ENCODE assay signal across 35 cellular contexts in genomic region chr11:27541790-27542189, GRCh38.
"Had no signal": no experiment of that assay in that cellular context is flagged by ENCODE, and none has a peak within 500 bp of the region (broad histone marks: within the 10 kb centered on the region; RNA-seq: fewer than 3 reads in every experiment).

No MANE protein-coding gene starts in this region.

- H3K9me3 Mint-ChIP-seq: activated B cell treated with CpG ODN at 0.5 μM for 24 hours; activated CD4-positive, alpha-beta memory T cell treated with anti-CD3 and anti-CD28 coated beads for 36 hours; activated CD8-positive, alpha-beta T cell treated with anti-CD3 and anti-CD28 coated beads for 36 hours; activated naive CD4-positive, alpha-beta T cell treated with anti-CD3 and anti-CD28 coated beads for 36 hours; activated naive CD4-positive, alpha-beta T cell treated with anti-CD3 and anti-CD28 coated beads, Interleukin-2, amount 50 U/mL, for 72 hours; activated T-cell treated with anti-CD3 and anti-CD28 coated beads, Interleukin-2, amount 50 U/mL, for 4 hours; activated T-helper 1 cell treated with anti-CD3 and anti-CD28 coated beads, Interleukin-12 subunit alpha, Interleukin-12 subunit beta, Interleukin-2, Interleukin-4 antibody, amounts not matched to agents 30 ng/mL and 10 ng/mL and 1 ng/mL, durations not matched to agents 14 hours and 24 hours and 36 hours; activated T-helper 17 cell treated with anti-CD3 and anti-CD28 coated beads, Interleukin-2, amount 50 U/mL, for 72 hours; T-helper 1 cell treated with Interleukin-12 subunit alpha and Interleukin-12 subunit beta and Interleukin-4 antibody, amounts not matched to agents 30 μg/mL and 1 μg/mL, for 36 hours; T-helper 2 cell treated with Interferon-gamma antibody and Interleukin-4, amounts not matched to agents 5 μg/mL and 100 μg/mL, for 36 hours had no signal

- H3K9me3 ChIP-seq: adrenal gland, body of pancreas, breast epithelium had no signal

- H3K4me3 ChIP-seq: adrenal gland, body of pancreas, breast epithelium had no signal

- ATAC-seq: activated CD8-positive, alpha-beta T cell treated with anti-CD3 and anti-CD28 coated beads for 36 hours; activated naive CD4-positive, alpha-beta T cell treated with anti-CD3 and anti-CD28 coated beads, Interleukin-2, amount 50 U/mL, for 72 hours; activated T-cell treated with anti-CD3 and anti-CD28 coated beads, Interleukin-2, amount 50 U/mL, for 4 hours; activated T-cell treated with anti-CD3 and anti-CD28 coated beads, Interleukin-2, amount 50 U/mL, for 72 hours; activated T-helper 17 cell treated with anti-CD3 and anti-CD28 coated beads, Interleukin-2, amount 50 U/mL, for 72 hours; body of pancreas had no signal

- H3K4me1 Mint-ChIP-seq: activated B cell treated with CpG ODN at 0.5 μM for 24 hours; activated CD4-positive, alpha-beta T cell treated with anti-CD3 and anti-CD28 coated beads, Interleukin-2, amount 10 ng/mL, durations not matched to agents 24 days and 14 days; activated naive CD8-positive, alpha-beta T cell treated with anti-CD3 and anti-CD28 coated beads for 36 hours; activated T-helper 17 cell treated with anti-CD3 and anti-CD28 coated beads, Interleukin-2, amount 50 U/mL, for 72 hours had no signal

- FAIRE-seq: astrocyte, colon, TTC549 had no signal

- H3K4me3 Mint-ChIP-seq: activated B cell treated with CpG ODN at 0.5 μM for 24 hours; activated CD4-positive, alpha-beta memory T cell treated with anti-CD3 and anti-CD28 coated beads for 36 hours; activated CD4-positive, alpha-beta T cell treated with anti-CD3 and anti-CD28 coated beads, Interleukin-2, amount 10 ng/mL, durations not matched to agents 24 days and 14 days; activated CD8-positive, alpha-beta T cell treated with anti-CD3 and anti-CD28 coated beads for 36 hours; activated naive CD4-positive, alpha-beta T cell treated with anti-CD3 and anti-CD28 coated beads for 36 hours; activated naive CD8-positive, alpha-beta T cell treated with anti-CD3 and anti-CD28 coated beads for 36 hours; activated T-cell treated with anti-CD3 and anti-CD28 coated beads, Interleukin-2, amount 50 U/mL, for 4 hours; activated T-cell treated with anti-CD3 and anti-CD28 coated beads, Interleukin-2, amount 50 U/mL, for 72 hours; activated T-helper 1 cell treated with anti-CD3 and anti-CD28 coated beads, Interleukin-12 subunit alpha, Interleukin-12 subunit beta, Interleukin-2, Interleukin-4 antibody, amounts not matched to agents 30 ng/mL and 10 ng/mL and 1 ng/mL, durations not matched to agents 14 hours and 24 hours and 36 hours; activated T-helper 17 cell treated with anti-CD3 and anti-CD28 coated beads, Interleukin-2, amount 50 U/mL, for 72 hours; T-helper 1 cell treated with Interleukin-12 subunit alpha and Interleukin-12 subunit beta and Interleukin-4 antibody, amounts not matched to agents 30 μg/mL and 1 μg/mL, for 36 hours; T-helper 2 cell treated with Interferon-gamma antibody and Interleukin-4, amounts not matched to agents 5 μg/mL and 100 μg/mL, for 36 hours had no signal

- H3K27me3 Mint-ChIP-seq: activated CD4-positive, alpha-beta memory T cell treated with anti-CD3 and anti-CD28 coated beads for 36 hours; activated CD4-positive, alpha-beta T cell treated with anti-CD3 and anti-CD28 coated beads, Interleukin-2, amount 10 ng/mL, durations not matched to agents 24 days and 14 days; activated CD8-positive, alpha-beta T cell treated with anti-CD3 and anti-CD28 coated beads for 36 hours; activated naive CD8-positive, alpha-beta T cell treated with anti-CD3 and anti-CD28 coated beads for 36 hours; activated T-helper 17 cell treated with anti-CD3 and anti-CD28 coated beads, Interleukin-2, amount 50 U/mL, for 72 hours had no signal

- H3K36me3 ChIP-seq: adrenal gland, brain microvascular endothelial cell, breast epithelium had no signal

- DNase-seq: activated B cell treated with CpG ODN at 0.5 μM for 24 hours; activated CD4-positive, alpha-beta memory T cell treated with anti-CD3 and anti-CD28 coated beads for 36 hours; activated CD4-positive, alpha-beta T cell treated with anti-CD3 and anti-CD28 coated beads for 4 hours; activated CD4-positive, alpha-beta T cell treated with anti-CD3 and anti-CD28 coated beads, Interleukin-2, amount 10 ng/mL, durations not matched to agents 24 days and 14 days; activated CD4-positive, alpha-beta T cell treated with anti-CD3 and anti-CD28 coated beads, Interleukin-2, amount 50 U/mL, for 1 hour; activated CD4-positive, alpha-beta T cell treated with anti-CD3 and anti-CD28 coated beads, Interleukin-2, amount 50 U/mL, for 4 hours; activated CD4-positive, CD25-positive, alpha-beta regulatory T cell treated with anti-CD3 and anti-CD28 coated beads, Interleukin-2, amount 50 U/mL, for 72 hours; activated CD8-positive, alpha-beta memory T cell treated with anti-CD3 and anti-CD28 coated beads, Interleukin-2, amount 50 U/mL, for 4 hours; activated CD8-positive, alpha-beta T cell treated with anti-CD3 and anti-CD28 coated beads for 36 hours; activated effector memory CD4-positive, alpha-beta T cell treated with anti-CD3 and anti-CD28 coated beads, Interleukin-2, amount 50 U/mL, for 16 hours; activated gamma-delta T cell treated with Interleukin-2 at 50 U/mL for 16 hours; activated naive CD4-positive, alpha-beta T cell; activated naive CD4-positive, alpha-beta T cell treated with anti-CD3 and anti-CD28 coated beads for 36 hours; activated naive CD4-positive, alpha-beta T cell treated with anti-CD3 and anti-CD28 coated beads, Interleukin-2, amount 50 U/mL, for 16 hours; activated naive CD8-positive, alpha-beta T cell treated with anti-CD3 and anti-CD28 coated beads for 36 hours; activated T-cell treated with anti-CD3 and anti-CD28 coated beads, Interleukin-2, amount 50 U/mL, for 4 hours; activated T-cell treated with anti-CD3 and anti-CD28 coated beads, Interleukin-2, amount 50 U/mL, for 72 hours; adrenal gland; amniotic stem cell; aorta; body of pancreas; brain microvascular endothelial cell; central memory CD4-positive, alpha-beta T cell; T-helper 2 cell; T-helper 9 cell had no signal

- H3K27ac Mint-ChIP-seq: activated B cell treated with CpG ODN at 0.5 μM for 24 hours; activated CD4-positive, alpha-beta memory T cell treated with anti-CD3 and anti-CD28 coated beads for 36 hours; activated CD4-positive, alpha-beta T cell treated with anti-CD3 and anti-CD28 coated beads, Interleukin-2, amount 10 ng/mL, durations not matched to agents 24 days and 14 days; activated CD8-positive, alpha-beta T cell treated with anti-CD3 and anti-CD28 coated beads for 36 hours; activated naive CD4-positive, alpha-beta T cell treated with anti-CD3 and anti-CD28 coated beads for 36 hours; activated naive CD4-positive, alpha-beta T cell treated with anti-CD3 and anti-CD28 coated beads, Interleukin-2, amount 50 U/mL, for 72 hours; activated naive CD8-positive, alpha-beta T cell treated with anti-CD3 and anti-CD28 coated beads for 36 hours; activated T-cell treated with anti-CD3 and anti-CD28 coated beads, Interleukin-2, amount 50 U/mL, for 72 hours; activated T-helper 1 cell treated with anti-CD3 and anti-CD28 coated beads, Interleukin-12 subunit alpha, Interleukin-12 subunit beta, Interleukin-2, Interleukin-4 antibody, amounts not matched to agents 30 ng/mL and 10 ng/mL and 1 ng/mL, durations not matched to agents 14 hours and 24 hours and 36 hours; activated T-helper 17 cell treated with anti-CD3 and anti-CD28 coated beads, Interleukin-2, amount 50 U/mL, for 72 hours; T-helper 1 cell treated with Interleukin-12 subunit alpha and Interleukin-12 subunit beta and Interleukin-4 antibody, amounts not matched to agents 30 μg/mL and 1 μg/mL, for 36 hours; T-helper 2 cell treated with Interferon-gamma antibody and Interleukin-4, amounts not matched to agents 5 μg/mL and 100 μg/mL, for 36 hours had no signal

- H3K4me1 ChIP-seq: adrenal gland, body of pancreas, breast epithelium had no signal

- H3K27me3 ChIP-seq: adrenal gland, body of pancreas, brain microvascular endothelial cell, breast epithelium had no signal

- H3K27ac ChIP-seq: adrenal gland, body of pancreas, brain microvascular endothelial cell, breast epithelium, VCaP had no signal
